8 cellular contexts compared by ENCODE assay signal in the genomic region with DNA sequence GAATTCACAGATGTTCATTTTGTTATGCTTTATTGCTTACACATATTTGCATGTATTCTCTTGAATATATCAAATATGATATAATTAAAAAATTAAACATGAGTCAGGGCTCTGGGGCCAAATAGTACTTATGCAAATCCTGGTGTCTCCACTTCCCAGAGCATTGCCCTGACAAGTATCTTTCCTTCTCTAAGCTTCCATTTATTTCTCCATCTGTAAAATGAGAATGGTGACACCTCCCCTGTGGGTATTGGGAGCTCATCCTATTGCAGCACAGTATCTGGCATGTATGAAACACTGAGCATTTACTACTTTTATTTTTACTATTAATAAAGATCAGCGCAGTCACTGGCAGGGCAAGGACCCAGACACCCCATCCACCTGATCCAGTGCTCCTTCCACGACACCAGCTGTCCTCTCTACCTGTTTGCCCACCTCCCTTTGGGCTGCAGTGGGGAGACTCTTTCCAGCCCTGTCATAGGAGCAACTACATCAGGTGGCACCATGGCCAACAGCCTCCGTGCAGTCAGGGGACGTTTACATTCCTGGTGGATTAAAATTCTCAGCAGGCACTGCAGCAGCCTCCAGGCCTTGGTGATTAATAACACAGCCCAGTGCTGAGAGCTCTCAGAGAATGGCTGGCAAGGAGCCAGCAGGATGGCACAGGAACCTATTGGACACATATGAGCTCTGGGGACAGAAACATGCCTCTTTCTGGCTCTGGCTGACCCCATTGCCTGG.
DNase-seq lines count a peak whose midpoint lies in the region; ATAC-seq and TF ChIP-seq lines count a peak whose summit lies in the region.

No MANE protein-coding gene starts in this region.

- H3K4me3 ChIP-seq in LNCaP clone FGC (ENCODE audit: low read depth, low read length): no peak overlapping the region
- H3K4me3 ChIP-seq in WERI-Rb-1 (ENCODE audit: low read depth, low read length): no peak overlapping the region
- no peak overlapping the region for H3K4me3 ChIP-seq in CD4-positive, alpha-beta memory T cell (ENCODE audit: low read length in 2 of 2)

- DNase-seq in LNCaP clone FGC (ENCODE audit: low read depth) (peak; percentile 42), WERI-Rb-1 (peak; percentile 53), inferior parietal cortex (ENCODE audit: extremely low spot score) (peak; percentile 45), DMS114 treated with DMSO at 0.1 percent for 48 hours (lab: John Stamatoyannopoulos, UW; ENCODE audit: unreplicated experiment) (no peak), GM13976 (ENCODE audit: low spot score) (no peak)
- DNase-seq in CD4-positive, alpha-beta memory T cell: no peak

- no peaks in the 10 kb centered on the region for H3K9me3 ChIP-seq in WERI-Rb-1 (ENCODE audit: severe bottlenecking)
- no peaks in the 10 kb centered on the region for H3K9me3 ChIP-seq in CD4-positive, alpha-beta memory T cell (ENCODE audit: control insufficient read depth in 1 of 2, low read length in 2 of 2)

- ATAC-seq in GM21360 (IDR thresholded peaks at IDR 0.05; ENCODE audit: unreplicated experiment): no peak

- H3K27ac ChIP-seq in C4-2B (peak overlapping the region; percentile 4; the same call in 1 of the 2 replicates), WERI-Rb-1 (no peak overlapping the region)
- no peak overlapping the region for H3K27ac ChIP-seq in CD4-positive, alpha-beta memory T cell (ENCODE audit: low read depth, low read length)

- CTCF ChIA-PET in CD4-positive, alpha-beta memory T cell (lab: Charles Lee; ENCODE audit: partially characterized antibody): no interaction called here

- peaks cover 0 to 4% of the 10 kb centered on the region in 2 donors for H3K27me3 Mint-ChIP-seq in CD4-positive, alpha-beta memory T cell

- H3K27ac Mint-ChIP-seq in CD4-positive, alpha-beta memory T cell: peak overlapping the region in 1 of 7 donors; percentile 55

- no peak for TF ChIP-seq CTCF in C4-2B (conservative IDR thresholded peaks at IDR 0.05)
- no peak for TF ChIP-seq CTCF in LNCaP clone FGC (IDR thresholded peaks at IDR 0.05; ENCODE audit: control insufficient read depth, extremely low read depth, insufficient read depth)
- no peak for TF ChIP-seq CTCF in WERI-Rb-1 (IDR thresholded peaks at IDR 0.05; ENCODE audit: low read depth, low read length)
- no peak for TF ChIP-seq CTCF in GM13976 (IDR thresholded peaks at IDR 0.05; ENCODE audit: borderline replicate concordance, control extremely low read depth, extremely low read depth, insufficient read depth, missing control alignments)

- POLR2A ChIA-PET in CD4-positive, alpha-beta memory T cell (lab: Charles Lee; ENCODE audit: partially characterized antibody): no interaction called here

- no peaks in the 10 kb centered on the region for H3K27me3 ChIP-seq in WERI-Rb-1 (ENCODE audit: insufficient read depth, low read depth, severe bottlenecking)
- no peaks in the 10 kb centered on the region for H3K27me3 ChIP-seq in CD4-positive, alpha-beta memory T cell (ENCODE audit: insufficient read depth, low read length)

- H3K9me3 Mint-ChIP-seq in CD4-positive, alpha-beta memory T cell: peaks cover 0 to 5% (median 2%) of the 10 kb centered on the region in 8 donors

- H3K4me3 Mint-ChIP-seq in CD4-positive, alpha-beta memory T cell: no peak overlapping the region

- intact Hi-C loops in CD4-positive, alpha-beta memory T cell (cut with micrococcal nuclease): no loop called here

- no peaks in the 10 kb centered on the region for H3K4me1 ChIP-seq in CD4-positive, alpha-beta memory T cell (ENCODE audit: insufficient read depth, low read length)

- no peaks in the 10 kb centered on the region for H3K36me3 Mint-ChIP-seq in CD4-positive, alpha-beta memory T cell

- in situ Hi-C loops in GM13976 (cut with MboI; ENCODE audit: low sequenced_read_pairs, unreplicated experiment): no loop called here

- peaks cover 0 to 1% (median 0%) of the 10 kb centered on the region in 4 donors for H3K4me1 Mint-ChIP-seq in CD4-positive, alpha-beta memory T cell

- H3K36me3 ChIP-seq in WERI-Rb-1: no peaks in the 10 kb centered on the region
- H3K36me3 ChIP-seq in CD4-positive, alpha-beta memory T cell (ENCODE audit: insufficient read depth, low read length): no peaks in the 10 kb centered on the region

Comparison
In these comparisons a context has a peak if more than half of its experiments do, and no peak if none do; other contexts are left out.
1. DNase-seq: peak in LNCaP clone FGC (single experiment), WERI-Rb-1 (single experiment) and inferior parietal cortex (single experiment); none in CD4-positive, alpha-beta memory T cell (0 of 5), DMS114 treated with DMSO at 0.1 percent for 48 hours (single experiment) and GM13976 (single experiment).